Comparison of ENCODE assay signal across 8 cellular contexts in genomic region chr11:14308114-14308896, GRCh38. TPM values are rescaled to one million over a fixed set of nuclear protein-coding genes. Genes with fewer than 3 reads are reported as not detected.
DNase-seq lines count a peak whose midpoint lies in the region; ATAC-seq and TF ChIP-seq lines count a peak whose summit lies in the region.

No MANE protein-coding gene starts in this region.

- H3K36me3 ChIP-seq in body of pancreas (replicated peaks in 1 of 2; ENCODE audit: insufficient read depth in 1 of 2, low read depth in 2 of 2) (no peaks in the 10 kb centered on the region), left lung (no peaks in the 10 kb centered on the region)

- ATAC-seq in HG02588 (IDR thresholded peaks at IDR 0.05; ENCODE audit: unreplicated experiment), result peak; percentile 35
- ATAC-seq in body of pancreas, result peak; percentile 62
- ATAC-seq in left lung, result peak; percentile 83
- ATAC-seq in GM18858 (IDR thresholded peaks at IDR 0.05; ENCODE audit: unreplicated experiment), result no peak

- no peak overlapping the region for H3K4me3 Mint-ChIP-seq in activated naive CD4-positive, alpha-beta T cell treated with anti-CD3 and anti-CD28 coated beads for 36 hours

- TF ChIP-seq POLR2A in body of pancreas (IDR thresholded peaks at IDR 0.05), result no peak

- H3K4me1 ChIP-seq in body of pancreas, result peaks cover 25% of the 10 kb centered on the region
- peaks cover 6 to 22% of the 10 kb centered on the region in 2 donors for H3K4me1 ChIP-seq in left lung

- no peaks in the 10 kb centered on the region for H3K9me3 Mint-ChIP-seq in activated naive CD4-positive, alpha-beta T cell treated with anti-CD3 and anti-CD28 coated beads for 36 hours

- intact Hi-C loops in body of pancreas (cut with DNase I) (loop anchor here (10.0 kb wide), 1 partner anchor 146 kb away; no protein-coding TSS in a partner anchor), left lung (cut with DNase I) (no loop called here)
- intact Hi-C loops in activated naive CD4-positive, alpha-beta T cell treated with anti-CD3 and anti-CD28 coated beads for 36 hours (cut with micrococcal nuclease), result loop anchor here (2.0 kb wide), 3 partner anchors 50 to 106 kb away; partner anchors contain the start of gene RRAS2

- no peaks in the 10 kb centered on the region for H3K36me3 Mint-ChIP-seq in activated naive CD4-positive, alpha-beta T cell treated with anti-CD3 and anti-CD28 coated beads for 36 hours (ENCODE audit: low read depth)

- peak; percentile 60 for DNase-seq in SIG-M5 treated with dmso at 0.1 percent for 504 hours (lab: John Stamatoyannopoulos, UW; ENCODE audit: unreplicated experiment)
- no peak for DNase-seq in SIG-M5 (lab: John Stamatoyannopoulos, UW)
- peak; percentile 10 for DNase-seq in NCI-H2196 treated with DMSO at 0.1 percent for 48 hours (lab: John Stamatoyannopoulos, UW; ENCODE audit: unreplicated experiment)
- peak in 1 of 4 donors; percentile 17 for DNase-seq in body of pancreas
- no peak for DNase-seq in left lung
- no peak for DNase-seq in activated naive CD4-positive, alpha-beta T cell treated with anti-CD3 and anti-CD28 coated beads for 36 hours

- H3K27me3 ChIP-seq in body of pancreas, result no peaks in the 10 kb centered on the region
- no peaks in the 10 kb centered on the region for H3K27me3 ChIP-seq in left lung

- no peak overlapping the region for H3K27ac Mint-ChIP-seq in activated naive CD4-positive, alpha-beta T cell treated with anti-CD3 and anti-CD28 coated beads for 36 hours

- peaks cover 19% of the 10 kb centered on the region for H3K4me1 Mint-ChIP-seq in activated naive CD4-positive, alpha-beta T cell treated with anti-CD3 and anti-CD28 coated beads for 36 hours (ENCODE audit: low read depth)

- H3K9me3 ChIP-seq in body of pancreas, result no peaks in the 10 kb centered on the region
- no peaks in the 10 kb centered on the region for H3K9me3 ChIP-seq in left lung

- H3K27me3 Mint-ChIP-seq in activated naive CD4-positive, alpha-beta T cell treated with anti-CD3 and anti-CD28 coated beads for 36 hours (ENCODE audit: low read depth), result no peaks in the 10 kb centered on the region

- 12 to 20% methylated on average over 5 of the region's 5 CpGs for WGBS in body of pancreas, 2 donors

- H3K4me3 ChIP-seq in body of pancreas (no peak overlapping the region), left lung (no peak overlapping the region)

- TF ChIP-seq CTCF in body of pancreas (IDR thresholded peaks at IDR 0.05), result peak; percentile 17 to 59 (median 45)
- TF ChIP-seq CTCF in left lung (IDR thresholded peaks at IDR 0.05), result peak; percentile 24 to 41

- CTCF ChIA-PET in activated naive CD4-positive, alpha-beta T cell treated with anti-CD3 and anti-CD28 coated beads for 36 hours (lab: Charles Lee), result interaction anchor here (0.6 to 12.0 kb wide), 19 partner anchors 8 to 821 kb away, joined by 3 to 138 read pairs (median 3); no protein-coding TSS in a partner anchor

- no peak overlapping the region for H3K27ac ChIP-seq in body of pancreas
- no peak overlapping the region for H3K27ac ChIP-seq in left lung

RNA-seq across cellular contexts. Expression of gene RRAS2, which starts 50.7 kb away (rescaled TPM):
- total RNA-seq in body of pancreas (10 to 100 TPM; 15.8 to 27.5 TPM), left lung (10 to 100 TPM; 44.2 to 51.4 TPM)
- 10 to 100 TPM; 36.6 to 36.8 TPM for total RNA-seq in activated naive CD4-positive, alpha-beta T cell treated with anti-CD3 and anti-CD28 coated beads for 36 hours

Comparison
In these comparisons a context has a peak if more than half of its experiments do, and no peak if none do; other contexts are left out.
1. DNase-seq: peak in SIG-M5 treated with dmso at 0.1 percent for 504 hours (single experiment) and NCI-H2196 treated with DMSO at 0.1 percent for 48 hours (single experiment); none in SIG-M5 (single experiment), left lung (0 of 2) and activated naive CD4-positive, alpha-beta T cell treated with anti-CD3 and anti-CD28 coated beads for 36 hours (single experiment).
2. intact Hi-C loops: an anchor here in body of pancreas (10.0 kb wide) and activated naive CD4-positive, alpha-beta T cell treated with anti-CD3 and anti-CD28 coated beads for 36 hours (2.0 kb wide); none called in left lung.